ENCODE assay signal across 8 cellular contexts in the genomic region with DNA sequence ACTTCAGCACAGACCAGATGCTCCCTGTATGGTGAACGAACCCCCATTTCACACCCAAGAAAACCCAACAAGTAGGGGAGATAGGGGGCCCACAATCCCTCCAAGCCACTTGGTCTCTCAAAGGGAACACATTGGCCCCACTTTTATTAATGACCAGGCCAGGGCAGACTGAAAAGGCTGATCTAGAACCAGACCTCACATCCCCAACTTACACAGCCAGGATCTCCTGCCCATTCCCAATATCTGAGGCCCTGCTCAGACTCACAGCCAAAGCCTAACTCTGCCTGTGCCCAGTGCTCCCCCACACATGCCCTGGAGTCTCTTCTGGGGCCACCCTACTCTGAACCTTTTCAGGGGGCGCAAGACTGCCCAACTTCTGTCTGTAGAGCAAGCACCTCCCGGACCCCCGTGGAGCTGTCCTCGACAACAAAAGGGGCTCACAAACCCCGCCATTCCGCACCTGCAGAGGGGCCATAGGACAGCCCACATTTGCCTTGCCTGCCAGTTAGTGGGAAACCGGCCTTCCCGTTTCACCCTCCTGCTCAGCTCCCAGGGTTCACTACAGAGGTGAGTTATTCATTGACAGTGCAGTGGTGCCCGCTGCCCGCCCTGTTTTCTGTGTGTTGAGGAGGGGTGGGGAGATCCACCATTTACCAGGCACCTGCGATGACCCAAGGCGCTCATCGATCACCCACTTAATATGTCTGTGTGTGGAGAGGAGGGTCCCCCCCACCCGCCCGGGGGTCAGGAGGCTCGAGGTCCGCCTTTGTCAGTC. TPM values are rescaled to one million over a fixed set of nuclear protein-coding genes. Genes with fewer than 3 reads are reported as not detected.
A peak's percentile ranks its signal among the peaks of the same experiment; 100 is the strongest.
DNase-seq lines count a peak whose midpoint lies in the region; ATAC-seq and TF ChIP-seq lines count a peak whose summit lies in the region.

No MANE protein-coding gene starts in this region.

- intact Hi-C loops in vagina (cut with DNase I), result no loop called here

- H3K79me1 ChIP-seq in mesenchymal stem cell (replicated peaks; ENCODE audit: low read length, poor library complexity, severe bottlenecking), result peaks cover 42% of the 10 kb centered on the region

- H3K18ac ChIP-seq in mesenchymal stem cell (ENCODE audit: low read depth in 1 of 2, low read length in 2 of 2), result no peak overlapping the region

- H4K8ac ChIP-seq in mesenchymal stem cell (ENCODE audit: low read length), result no peak overlapping the region

- H3K9ac ChIP-seq in HUES6 (ENCODE audit: low read length), result peak overlapping the region; percentile 88
- H3K9ac ChIP-seq in mesenchymal stem cell (ENCODE audit: low read length), result peak overlapping the region; percentile 80

- H2BK120ac ChIP-seq in mesenchymal stem cell (ENCODE audit: low read depth, low read length), result no peak overlapping the region

- no peaks in the 10 kb centered on the region for H3K9me3 ChIP-seq in BE2C
- no peaks in the 10 kb centered on the region for H3K9me3 ChIP-seq in HUES6 (ENCODE audit: control insufficient read depth, insufficient read depth, low read depth, low read length)
- H3K9me3 ChIP-seq in mesenchymal stem cell (ENCODE audit: control insufficient read depth, low read length), result no peaks in the 10 kb centered on the region
- H3K9me3 ChIP-seq in vagina, result no peaks in the 10 kb centered on the region

- H2BK15ac ChIP-seq in mesenchymal stem cell (ENCODE audit: low read depth, poor library complexity, severe bottlenecking), result no peak overlapping the region

- H3K4ac ChIP-seq in mesenchymal stem cell (ENCODE audit: low read depth in 1 of 2, low read length in 2 of 2), result no peak overlapping the region

- no peak overlapping the region for H3K23ac ChIP-seq in mesenchymal stem cell (ENCODE audit: low read length in 2 of 2)

- WGBS in mesenchymal stem cell, result 38% methylated on average over 13 of the region's 18 CpGs

- H3K36me3 ChIP-seq in BE2C (peaks cover 3% of the 10 kb centered on the region; the same call in 1 of the 2 replicates), HUES6 (ENCODE audit: control insufficient read depth, insufficient read depth, low read length) (peaks cover 37% of the 10 kb centered on the region), mesenchymal stem cell (ENCODE audit: control insufficient read depth in 1 of 2, insufficient read depth in 2 of 2, low read depth in 1 of 2, low read length in 2 of 2) (peaks cover 17 to 40% of the 10 kb centered on the region in 2 experiments), vagina (peaks cover 0 to 8% of the 10 kb centered on the region in 2 donors)

- TF ChIP-seq CTCF in BE2C (IDR thresholded peaks at IDR 0.05; ENCODE audit: low read depth, low read length), result no peak
- no peak for TF ChIP-seq CTCF in cardiac fibroblast (IDR thresholded peaks at IDR 0.05; ENCODE audit: low read depth, low read length)
- TF ChIP-seq CTCF in vagina (IDR thresholded peaks at IDR 0.05), result no peak

- H3K14ac ChIP-seq in mesenchymal stem cell (ENCODE audit: low read length in 2 of 2), result no peak overlapping the region

- TF ChIP-seq POLR2A in vagina (IDR thresholded peaks at IDR 0.05), result no peak

- H2BK5ac ChIP-seq in mesenchymal stem cell (ENCODE audit: low read depth, low read length, poor library complexity, severe bottlenecking), result peak overlapping the region; percentile 0

- peak overlapping the region; percentile 86 for H3K4me2 ChIP-seq in mesenchymal stem cell (ENCODE audit: low read length, poor library complexity, severe bottlenecking)

- H3K27me3 ChIP-seq in BE2C (no peaks in the 10 kb centered on the region), HUES6 (ENCODE audit: control insufficient read depth, insufficient read depth, low read length) (no peaks in the 10 kb centered on the region), mesenchymal stem cell (ENCODE audit: control insufficient read depth in 1 of 2, insufficient read depth in 1 of 2, low read length in 2 of 2) (no peaks in the 10 kb centered on the region), vagina (no peaks in the 10 kb centered on the region)

- H3K4me1 ChIP-seq in BE2C (no peaks in the 10 kb centered on the region; the same call in 1 of the 2 replicates), HUES6 (ENCODE audit: control insufficient read depth, insufficient read depth, low read length) (peaks cover 51% of the 10 kb centered on the region), mesenchymal stem cell (ENCODE audit: control insufficient read depth, insufficient read depth, low read depth, low read length) (peaks cover 62% of the 10 kb centered on the region), vagina (peaks cover 89% of the 10 kb centered on the region)

- no peak for ATAC-seq in HG02981 (IDR thresholded peaks at IDR 0.05; ENCODE audit: unreplicated experiment)

- H3K27ac ChIP-seq in HUES6 (ENCODE audit: low read depth, low read length), result no peak overlapping the region
- peak overlapping the region; percentile 55 for H3K27ac ChIP-seq in mesenchymal stem cell (ENCODE audit: low read length, poor library complexity, severe bottlenecking)
- H3K27ac ChIP-seq in vagina, result peak overlapping the region; percentile 85

- H3K4me3 ChIP-seq in BE2C (ENCODE audit: low read depth, low read length), result peak overlapping the region; percentile 59
- H3K4me3 ChIP-seq in HUES6 (ENCODE audit: low read depth, low read length), result peak overlapping the region; percentile 94
- H3K4me3 ChIP-seq in cardiac fibroblast (replicated peaks in 1 of 2; ENCODE audit: low read depth in 2 of 2, low read length in 2 of 2), result peak overlapping the region; percentile 63 to 66
- peak overlapping the region; percentile 72 to 79 for H3K4me3 ChIP-seq in mesenchymal stem cell (ENCODE audit: insufficient read depth in 1 of 2, low read depth in 1 of 2, low read length in 2 of 2)
- H3K4me3 ChIP-seq in vagina, result peak overlapping the region; percentile 79 to 97

- DNase-seq in BE2C, result no peak
- no peak for DNase-seq in cardiac fibroblast (ENCODE audit: low read depth in 2 of 2)
- no peak for DNase-seq in mesenchymal stem cell
- DNase-seq in vagina (ENCODE audit: extremely low spot score in 2 of 2), result no peak
- no peak for DNase-seq in dedifferentiated amniotic fluid mesenchymal stem cell (ENCODE audit: extremely low spot score)
- no peak for DNase-seq in activated effector memory CD4-positive, alpha-beta T cell treated with Interleukin-2 at 50 U/mL for 16 hours

- peak overlapping the region; percentile 18 for H2AK5ac ChIP-seq in mesenchymal stem cell (ENCODE audit: low read length, severe bottlenecking)

- H2AFZ ChIP-seq in mesenchymal stem cell (ENCODE audit: low read depth, low read length), result no peak overlapping the region

- H2BK12ac ChIP-seq in mesenchymal stem cell (ENCODE audit: low read length in 2 of 2), result no peak overlapping the region

- H4K91ac ChIP-seq in mesenchymal stem cell (ENCODE audit: low read length), result no peak overlapping the region

RNA-seq across cellular contexts. Expression of gene PLXNB1, which starts 1.6 kb away (rescaled TPM):
- polyA plus RNA-seq in BE2C (2012; ENCODE audit: insufficient read depth, insufficient read length, low read depth), result 24.9 TPM
- polyA plus RNA-seq in mesenchymal stem cell (2013, experiment 1 of 2), result 15.6 TPM
- polyA plus RNA-seq in mesenchymal stem cell (2013, experiment 2 of 2), result 12.6 TPM
- total RNA-seq in vagina, result 257 TPM

RNA-seq across cellular contexts. Expression of gene CCDC51, which starts 11.6 kb away (rescaled TPM):
- polyA plus RNA-seq in BE2C (2012; ENCODE audit: insufficient read depth, insufficient read length, low read depth), result 33.3 TPM
- polyA plus RNA-seq in mesenchymal stem cell (2013, experiment 1 of 2), result 11.4 TPM
- 11.7 TPM for polyA plus RNA-seq in mesenchymal stem cell (2013, experiment 2 of 2)
- total RNA-seq in vagina, result 11.5 TPM

RNA-seq across cellular contexts. Expression of gene TMA7, which starts 11.8 kb away (rescaled TPM):
- 249 TPM for polyA plus RNA-seq in BE2C (2012; ENCODE audit: insufficient read depth, insufficient read length, low read depth)
- polyA plus RNA-seq in mesenchymal stem cell (2013, experiment 1 of 2), result 723 TPM
- 747 TPM for polyA plus RNA-seq in mesenchymal stem cell (2013, experiment 2 of 2)
- 251 TPM for total RNA-seq in vagina

RNA-seq across cellular contexts. Expression of gene ATRIP, which starts 18.3 kb away (rescaled TPM):
- 9.0 TPM for polyA plus RNA-seq in BE2C (2012; ENCODE audit: insufficient read depth, insufficient read length, low read depth)
- polyA plus RNA-seq in mesenchymal stem cell (2013, experiment 1 of 2), result 4.5 TPM
- polyA plus RNA-seq in mesenchymal stem cell (2013, experiment 2 of 2), result 4.8 TPM
- total RNA-seq in vagina, result 13.8 TPM

RNA-seq across cellular contexts. Expression of gene FBXW12, which starts 56.3 kb away (rescaled TPM):
- 0.37 TPM for polyA plus RNA-seq in BE2C (2012; ENCODE audit: insufficient read depth, insufficient read length, low read depth)
- 0.03 TPM for polyA plus RNA-seq in mesenchymal stem cell (2013, experiment 1 of 2)
- polyA plus RNA-seq in mesenchymal stem cell (2013, experiment 2 of 2), result not detected
- total RNA-seq in vagina, result not detected
